ENCODE assay signal across 2 cellular contexts in the genomic region with DNA sequence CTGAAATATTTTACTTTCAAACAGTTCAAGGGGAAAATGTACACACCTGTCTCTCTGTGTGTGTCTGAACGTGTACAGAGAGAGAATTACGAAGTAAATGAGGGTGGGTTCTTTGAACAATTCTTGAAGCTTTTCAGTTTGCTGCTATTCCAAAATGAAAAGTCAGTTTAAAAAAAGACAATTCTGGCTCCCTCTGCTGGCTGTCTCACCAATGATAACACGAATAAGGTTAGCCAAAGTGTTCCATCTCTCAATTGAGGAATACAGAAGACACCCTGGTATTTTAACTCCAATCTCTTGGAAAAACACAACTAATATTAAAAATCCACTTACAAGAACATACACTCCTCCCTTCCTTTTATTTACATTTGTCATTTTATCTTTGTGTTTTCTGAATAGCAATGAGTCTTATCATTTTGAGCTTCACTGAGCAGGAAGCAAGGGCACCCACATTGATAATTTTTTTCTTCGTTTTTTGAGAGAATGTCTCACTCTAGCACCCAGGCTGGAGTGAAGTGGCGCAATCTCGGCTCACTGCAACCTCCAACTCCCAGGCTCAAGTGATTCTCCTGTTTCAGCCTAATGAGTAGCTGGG.
TF ChIP-seq lines count a peak whose summit lies in the region.

No MANE protein-coding gene starts in this region.

TF ChIP-seq in GM23338, 12 proteins besides CTCF, POLR2A, EP300 and RAD21 (continues in another document):
- no peak for TF ChIP-seq POLR2AphosphoS5 (IDR thresholded peaks at IDR 0.05; ENCODE audit: low read depth)
- TF ChIP-seq ZNF331 (CRISPR knock-in tag; IDR thresholded peaks at IDR 0.05; ENCODE audit: low read depth): no peak
- TF ChIP-seq, protein P1, sequence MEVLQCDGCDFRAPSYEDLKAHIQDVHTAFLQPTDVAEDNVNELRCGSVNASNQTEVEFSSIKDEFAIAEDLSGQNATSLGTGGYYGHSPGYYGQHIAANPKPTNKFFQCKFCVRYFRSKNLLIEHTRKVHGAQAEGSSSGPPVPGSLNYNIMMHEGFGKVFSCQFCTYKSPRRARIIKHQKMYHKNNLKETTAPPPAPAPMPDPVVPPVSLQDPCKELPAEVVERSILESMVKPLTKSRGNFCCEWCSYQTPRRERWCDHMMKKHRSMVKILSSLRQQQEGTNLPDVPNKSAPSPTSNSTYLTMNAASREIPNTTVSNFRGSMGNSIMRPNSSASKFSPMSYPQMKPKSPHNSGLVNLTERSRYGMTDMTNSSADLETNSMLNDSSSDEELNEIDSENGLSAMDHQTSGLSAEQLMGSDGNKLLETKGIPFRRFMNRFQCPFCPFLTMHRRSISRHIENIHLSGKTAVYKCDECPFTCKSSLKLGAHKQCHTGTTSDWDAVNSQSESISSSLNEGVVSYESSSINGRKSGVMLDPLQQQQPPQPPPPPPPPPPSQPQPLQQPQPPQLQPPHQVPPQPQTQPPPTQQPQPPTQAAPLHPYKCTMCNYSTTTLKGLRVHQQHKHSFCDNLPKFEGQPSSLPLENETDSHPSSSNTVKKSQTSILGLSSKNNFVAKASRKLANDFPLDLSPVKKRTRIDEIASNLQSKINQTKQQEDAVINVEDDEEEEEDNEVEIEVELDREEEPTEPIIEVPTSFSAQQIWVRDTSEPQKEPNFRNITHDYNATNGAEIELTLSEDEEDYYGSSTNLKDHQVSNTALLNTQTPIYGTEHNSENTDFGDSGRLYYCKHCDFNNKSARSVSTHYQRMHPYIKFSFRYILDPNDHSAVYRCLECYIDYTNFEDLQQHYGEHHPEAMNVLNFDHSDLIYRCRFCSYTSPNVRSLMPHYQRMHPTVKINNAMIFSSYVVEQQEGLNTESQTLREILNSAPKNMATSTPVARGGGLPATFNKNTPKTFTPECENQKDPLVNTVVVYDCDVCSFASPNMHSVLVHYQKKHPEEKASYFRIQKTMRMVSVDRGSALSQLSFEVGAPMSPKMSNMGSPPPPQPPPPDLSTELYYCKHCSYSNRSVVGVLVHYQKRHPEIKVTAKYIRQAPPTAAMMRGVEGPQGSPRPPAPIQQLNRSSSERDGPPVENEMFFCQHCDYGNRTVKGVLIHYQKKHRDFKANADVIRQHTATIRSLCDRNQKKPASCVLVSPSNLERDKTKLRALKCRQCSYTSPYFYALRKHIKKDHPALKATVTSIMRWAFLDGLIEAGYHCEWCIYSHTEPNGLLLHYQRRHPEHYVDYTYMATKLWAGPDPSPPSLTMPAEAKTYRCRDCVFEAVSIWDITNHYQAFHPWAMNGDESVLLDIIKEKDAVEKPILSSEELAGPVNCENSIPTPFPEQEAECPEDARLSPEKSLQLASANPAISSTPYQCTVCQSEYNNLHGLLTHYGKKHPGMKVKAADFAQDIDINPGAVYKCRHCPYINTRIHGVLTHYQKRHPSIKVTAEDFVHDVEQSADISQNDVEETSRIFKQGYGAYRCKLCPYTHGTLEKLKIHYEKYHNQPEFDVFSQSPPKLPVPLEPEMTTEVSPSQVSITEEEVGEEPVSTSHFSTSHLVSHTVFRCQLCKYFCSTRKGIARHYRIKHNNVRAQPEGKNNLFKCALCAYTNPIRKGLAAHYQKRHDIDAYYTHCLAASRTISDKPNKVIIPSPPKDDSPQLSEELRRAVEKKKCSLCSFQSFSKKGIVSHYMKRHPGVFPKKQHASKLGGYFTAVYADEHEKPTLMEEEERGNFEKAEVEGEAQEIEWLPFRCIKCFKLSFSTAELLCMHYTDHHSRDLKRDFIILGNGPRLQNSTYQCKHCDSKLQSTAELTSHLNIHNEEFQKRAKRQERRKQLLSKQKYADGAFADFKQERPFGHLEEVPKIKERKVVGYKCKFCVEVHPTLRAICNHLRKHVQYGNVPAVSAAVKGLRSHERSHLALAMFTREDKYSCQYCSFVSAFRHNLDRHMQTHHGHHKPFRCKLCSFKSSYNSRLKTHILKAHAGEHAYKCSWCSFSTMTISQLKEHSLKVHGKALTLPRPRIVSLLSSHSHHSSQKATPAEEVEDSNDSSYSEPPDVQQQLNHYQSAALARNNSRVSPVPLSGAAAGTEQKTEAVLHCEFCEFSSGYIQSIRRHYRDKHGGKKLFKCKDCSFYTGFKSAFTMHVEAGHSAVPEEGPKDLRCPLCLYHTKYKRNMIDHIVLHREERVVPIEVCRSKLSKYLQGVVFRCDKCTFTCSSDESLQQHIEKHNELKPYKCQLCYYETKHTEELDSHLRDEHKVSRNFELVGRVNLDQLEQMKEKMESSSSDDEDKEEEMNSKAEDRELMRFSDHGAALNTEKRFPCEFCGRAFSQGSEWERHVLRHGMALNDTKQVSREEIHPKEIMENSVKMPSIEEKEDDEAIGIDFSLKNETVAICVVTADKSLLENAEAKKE (CRISPR knock-in tag; IDR thresholded peaks at IDR 0.05): no peak
- TF ChIP-seq CREB1 (CRISPR knock-in tag; IDR thresholded peaks at IDR 0.05; ENCODE audit: low read depth): no peak
- TF ChIP-seq, protein P2, sequence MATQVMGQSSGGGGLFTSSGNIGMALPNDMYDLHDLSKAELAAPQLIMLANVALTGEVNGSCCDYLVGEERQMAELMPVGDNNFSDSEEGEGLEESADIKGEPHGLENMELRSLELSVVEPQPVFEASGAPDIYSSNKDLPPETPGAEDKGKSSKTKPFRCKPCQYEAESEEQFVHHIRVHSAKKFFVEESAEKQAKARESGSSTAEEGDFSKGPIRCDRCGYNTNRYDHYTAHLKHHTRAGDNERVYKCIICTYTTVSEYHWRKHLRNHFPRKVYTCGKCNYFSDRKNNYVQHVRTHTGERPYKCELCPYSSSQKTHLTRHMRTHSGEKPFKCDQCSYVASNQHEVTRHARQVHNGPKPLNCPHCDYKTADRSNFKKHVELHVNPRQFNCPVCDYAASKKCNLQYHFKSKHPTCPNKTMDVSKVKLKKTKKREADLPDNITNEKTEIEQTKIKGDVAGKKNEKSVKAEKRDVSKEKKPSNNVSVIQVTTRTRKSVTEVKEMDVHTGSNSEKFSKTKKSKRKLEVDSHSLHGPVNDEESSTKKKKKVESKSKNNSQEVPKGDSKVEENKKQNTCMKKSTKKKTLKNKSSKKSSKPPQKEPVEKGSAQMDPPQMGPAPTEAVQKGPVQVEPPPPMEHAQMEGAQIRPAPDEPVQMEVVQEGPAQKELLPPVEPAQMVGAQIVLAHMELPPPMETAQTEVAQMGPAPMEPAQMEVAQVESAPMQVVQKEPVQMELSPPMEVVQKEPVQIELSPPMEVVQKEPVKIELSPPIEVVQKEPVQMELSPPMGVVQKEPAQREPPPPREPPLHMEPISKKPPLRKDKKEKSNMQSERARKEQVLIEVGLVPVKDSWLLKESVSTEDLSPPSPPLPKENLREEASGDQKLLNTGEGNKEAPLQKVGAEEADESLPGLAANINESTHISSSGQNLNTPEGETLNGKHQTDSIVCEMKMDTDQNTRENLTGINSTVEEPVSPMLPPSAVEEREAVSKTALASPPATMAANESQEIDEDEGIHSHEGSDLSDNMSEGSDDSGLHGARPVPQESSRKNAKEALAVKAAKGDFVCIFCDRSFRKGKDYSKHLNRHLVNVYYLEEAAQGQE (IDR thresholded peaks at IDR 0.05; ENCODE audit: unreplicated experiment): no peak
- no peak for TF ChIP-seq EZH2phosphoT487 (IDR thresholded peaks at IDR 0.05; ENCODE audit: unreplicated experiment)
- TF ChIP-seq ZNF114 (CRISPR knock-in tag; IDR thresholded peaks at IDR 0.05): no peak
- TF ChIP-seq STAT1 (IDR thresholded peaks at IDR 0.05; ENCODE audit: unreplicated experiment): no peak
- no peak for TF ChIP-seq EZH2 (IDR thresholded peaks at IDR 0.05; ENCODE audit: low read depth, unreplicated experiment)
- no peak for TF ChIP-seq JUNB (IDR thresholded peaks at IDR 0.05; ENCODE audit: unreplicated experiment)
- TF ChIP-seq NANOG (IDR thresholded peaks at IDR 0.05; ENCODE audit: borderline replicate concordance): no peak

TF ChIP-seq in H1, 55 proteins besides CTCF, POLR2A, EP300 and RAD21:
- TF ChIP-seq TAF7 (optimal IDR thresholded peaks at IDR 0.05; ENCODE audit: borderline replicate concordance, low read depth, low read length): no peak
- no peak for TF ChIP-seq TEAD4 (IDR thresholded peaks at IDR 0.05; ENCODE audit: low read depth, low read length)
- TF ChIP-seq CHD1 (IDR thresholded peaks at IDR 0.05; ENCODE audit: low read depth, low read length): no peak
- TF ChIP-seq BRCA1 (IDR thresholded peaks at IDR 0.05; ENCODE audit: low read depth, low read length): no peak
- no peak for TF ChIP-seq RFX5 (IDR thresholded peaks at IDR 0.05; ENCODE audit: borderline replicate concordance, low read depth, low read length)
- no peak for TF ChIP-seq FOSL1 (IDR thresholded peaks at IDR 0.05; ENCODE audit: insufficient read depth, low read depth, low read length)
- TF ChIP-seq, protein P3, sequence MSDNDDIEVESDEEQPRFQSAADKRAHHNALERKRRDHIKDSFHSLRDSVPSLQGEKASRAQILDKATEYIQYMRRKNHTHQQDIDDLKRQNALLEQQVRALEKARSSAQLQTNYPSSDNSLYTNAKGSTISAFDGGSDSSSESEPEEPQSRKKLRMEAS (IDR thresholded peaks at IDR 0.05): no peak
- TF ChIP-seq MAFK (IDR thresholded peaks at IDR 0.05; ENCODE audit: low read depth, low read length): no peak
- no peak for TF ChIP-seq GABPA (IDR thresholded peaks at IDR 0.05; ENCODE audit: borderline replicate concordance, insufficient read depth, low read length)
- no peak for TF ChIP-seq KDM5A (IDR thresholded peaks at IDR 0.05; ENCODE audit: low read length)
- TF ChIP-seq TCF12 (IDR thresholded peaks at IDR 0.05; ENCODE audit: low read depth, low read length): no peak
- no peak for TF ChIP-seq JUND (IDR thresholded peaks at IDR 0.05; ENCODE audit: low read length)
- TF ChIP-seq KDM4A (IDR thresholded peaks at IDR 0.05; ENCODE audit: low read depth, low read length, severe bottlenecking): no peak
- TF ChIP-seq CBX5 (IDR thresholded peaks at IDR 0.05; ENCODE audit: low read depth, low read length): no peak
